In the genomic region with DNA sequence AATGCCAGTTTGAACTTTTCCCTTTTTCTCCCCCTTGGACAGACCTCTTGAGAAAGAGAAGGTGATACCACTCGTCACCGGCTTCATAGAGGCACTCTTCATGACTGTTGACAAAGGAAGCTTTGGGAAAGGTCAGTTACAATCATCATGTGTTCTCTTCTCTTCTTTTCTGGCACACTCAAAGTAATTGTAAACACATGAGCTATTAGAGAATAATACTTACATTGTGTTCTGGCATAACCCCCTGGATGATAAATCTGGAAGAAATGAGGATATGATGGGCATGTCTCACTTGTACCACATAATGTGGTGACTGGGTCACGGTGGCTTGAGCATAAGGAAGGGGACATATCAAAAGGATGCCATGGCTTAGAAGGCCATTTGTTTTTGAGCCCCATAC, we compare ENCODE assay signal across 27 cellular contexts. TPM values are rescaled to one million over a fixed set of nuclear protein-coding genes. Genes with fewer than 3 reads are reported as not detected.
DNase-seq lines count a peak whose midpoint lies in the region; ATAC-seq, FAIRE-seq and TF ChIP-seq lines count a peak whose summit lies in the region.
"Had no signal": no experiment of that assay in that cellular context is flagged by ENCODE, and none has a peak within 500 bp of the region (broad histone marks: within the 10 kb centered on the region; RNA-seq: fewer than 3 reads in every experiment).

No MANE protein-coding gene starts in this region.

- no peaks in the 10 kb centered on the region for H3K79me2 ChIP-seq in HepG2 (ENCODE audit: insufficient read depth, low read length)
- H3K79me2 ChIP-seq: parathyroid adenoma had no signal

- H3K27me3 ChIP-seq in HepG2 (ENCODE audit: control insufficient read depth in 1 of 2, insufficient read depth in 2 of 2, low read length in 2 of 2) (no peaks in the 10 kb centered on the region), right lobe of liver (no peaks in the 10 kb centered on the region), brain microvascular endothelial cell (replicated peaks) (no peaks in the 10 kb centered on the region)
- H3K27me3 ChIP-seq: BLaER1, Peyer's patch, SJSA1, thyroid gland had no signal

- POLR2A ChIA-PET in HepG2 (lab: Yijun Ruan, JAX) = no interaction called here

- no peak for TF ChIP-seq CTCF in HepG2 (CRISPR knock-in tag; IDR thresholded peaks at IDR 0.05)
- no peak for TF ChIP-seq CTCF in right lobe of liver (IDR thresholded peaks at IDR 0.05)
- TF ChIP-seq CTCF in brain microvascular endothelial cell (IDR thresholded peaks at IDR 0.05; ENCODE audit: low read depth, low read length, missing control alignments) = no peak

- no peak overlapping the region for H2AFZ ChIP-seq in HepG2 (ENCODE audit: low read length)
- H2AFZ ChIP-seq: parathyroid adenoma had no signal

- CTCF ChIA-PET in HepG2 (lab: Yijun Ruan, JAX; ENCODE audit: low intra/inter-chr PET ratio, low total read pairs) = no interaction called here

- ATAC-seq in HepG2 (no peak), right lobe of liver (no peak), HG02973 (IDR thresholded peaks at IDR 0.05; ENCODE audit: unreplicated experiment) (no peak)
- ATAC-seq: activated T-cell treated with anti-CD3 and anti-CD28 coated beads, Interleukin-2, amount 50 U/mL, for 4 hours; left ventricle myocardium superior; sciatic nerve had no signal

- H3K9me3 ChIP-seq in HepG2 (ENCODE audit: low read length) (no peaks in the 10 kb centered on the region), right lobe of liver (no peaks in the 10 kb centered on the region)
- H3K9me3 ChIP-seq: BLaER1, Peyer's patch, SJSA1, thyroid gland had no signal

- peak; percentile 7 for DNase-seq in HepG2 (ENCODE audit: low spot score)
- DNase-seq in right lobe of liver = no peak
- DNase-seq in brain microvascular endothelial cell = no peak
- peak; percentile 14 to 21 for DNase-seq in frontal cortex (ENCODE audit: low spot score in 2 of 2)
- no peak for DNase-seq in activated effector memory CD4-positive, alpha-beta T cell treated with Interleukin-2 at 50 U/mL for 16 hours
- DNase-seq in mesenteric fat pad (ENCODE audit: low spot score) = no peak
- DNase-seq: activated CD4-positive, alpha-beta T cell treated with anti-CD3 and anti-CD28 coated beads for 4 hours; activated naive CD4-positive, alpha-beta T cell treated with anti-CD3 and anti-CD28 coated beads for 36 hours; activated T-cell treated with anti-CD3 and anti-CD28 coated beads, Interleukin-2, amount 50 U/mL, for 4 hours; COR-L47; DND-41; left ventricle myocardium superior; NCI-H1092 treated with DMSO at 0.1 percent for 48 hours; NCI-H1930; NCI-H446 treated with DMSO at 0.1 percent for 48 hours; nephron progenitor cell; Peyer's patch; stimulated activated CD4-positive, alpha-beta T cell treated with anti-CD3 and anti-CD28 coated beads, Interleukin-4, amount 100 ng/mL, for 4 hours; stimulated activated naive CD4-positive, alpha-beta T cell; thyroid gland had no signal

- in situ Hi-C loops in HepG2 (cut with HindIII; ENCODE audit: extremely low pct_ligation_motif_present, low pct_unique_long_range_greater_than_20kb) = no loop called here
- in situ Hi-C loops in brain microvascular endothelial cell (cut with HindIII; ENCODE audit: low pct_ligation_motif_present, low sequenced_read_pairs) = no loop called here

- TF ChIP-seq EP300 in HepG2 (IDR thresholded peaks at IDR 0.05; ENCODE audit: low read depth in 2 of 2, low read length in 2 of 2) (no peak), HepG2 (CRISPR knock-in tag; IDR thresholded peaks at IDR 0.05; ENCODE audit: borderline replicate concordance) (no peak)

- 95% methylated on average over 3 of the region's 3 CpGs for WGBS in HepG2 (ENCODE audit: low lambda C conversion rate)
- WGBS in right lobe of liver (ENCODE audit: insufficient coverage, low coverage, low lambda C conversion rate, missing lambda C conversion rate) = 89% methylated on average over 2 of the region's 3 CpGs

- FAIRE-seq in HepG2 (lab: Jason Lieb, UNC) (no peak), frontal cortex (lab: Jason Lieb, UNC) (peak; percentile 62)
- FAIRE-seq: H54 had no signal

- TF ChIP-seq POLR2A in HepG2 (IDR thresholded peaks at IDR 0.05; ENCODE audit: insufficient read depth in 1 of 2, low read depth in 2 of 2, low read length in 2 of 2) (no peak), right lobe of liver (IDR thresholded peaks at IDR 0.05) (no peak)

- no peak overlapping the region for H3K4me2 ChIP-seq in HepG2 (ENCODE audit: low read depth, low read length)
- H3K4me2 ChIP-seq: BLaER1 had no signal

- H3K4me3 ChIP-seq in HepG2 (replicated peaks in 1 of 3; ENCODE audit: insufficient read depth in 1 of 3, low read depth in 2 of 3, low read length in 3 of 3) (no peak overlapping the region), right lobe of liver (no peak overlapping the region), brain microvascular endothelial cell (ENCODE audit: low read depth, low read length) (no peak overlapping the region)
- H3K4me3 ChIP-seq: BLaER1, Peyer's patch, SJSA1, thyroid gland had no signal

- intact Hi-C loops in HepG2 (cut with micrococcal nuclease; ENCODE audit: unreplicated experiment) (no loop called here), right lobe of liver (cut with DNase I) (no loop called here)

- H3K4me1 ChIP-seq in HepG2 (ENCODE audit: insufficient read depth, low read length) = no peaks in the 10 kb centered on the region
- H3K4me1 ChIP-seq in right lobe of liver = no peaks in the 10 kb centered on the region
- H3K4me1 ChIP-seq: BLaER1, parathyroid adenoma, Peyer's patch, SJSA1, thyroid gland had no signal

- H3K36me3 ChIP-seq in HepG2 (replicated peaks in 1 of 2; ENCODE audit: control insufficient read depth in 1 of 2, insufficient read depth in 2 of 2, low read length in 2 of 2) = peaks cover 9 to 67% of the 10 kb centered on the region in 2 experiments; a peak in 4 of 5 replicates
- H3K36me3 ChIP-seq in right lobe of liver = peaks cover 0 to 63% (median 14%) of the 10 kb centered on the region in 4 donors
- peaks cover 16% of the 10 kb centered on the region for H3K36me3 ChIP-seq in brain microvascular endothelial cell (replicated peaks)

- BruUV-seq in HepG2 (replicated peaks; lab: Mats Ljungman, UMichigan) = no TSS peak

- H4K20me1 ChIP-seq in HepG2 (ENCODE audit: insufficient read depth, low read length) = no peaks in the 10 kb centered on the region
- H4K20me1 ChIP-seq: BLaER1 had no signal

- H3K27ac ChIP-seq in HepG2 (ENCODE audit: extremely low read length, insufficient read depth, low read length) (no peak overlapping the region), right lobe of liver (no peak overlapping the region), brain microvascular endothelial cell (peak overlapping the region; percentile 91), temporal lobe (ENCODE audit: low read depth, low read length) (peak overlapping the region; percentile 70)
- H3K27ac ChIP-seq: BLaER1, parathyroid adenoma, Peyer's patch, SJSA1, thyroid gland had no signal

- TF ChIP-seq RAD21 in HepG2 (CRISPR knock-in tag; IDR thresholded peaks at IDR 0.05) = no peak

- H3K9ac ChIP-seq in HepG2 (ENCODE audit: insufficient read depth, low read depth, low read length) = no peak overlapping the region
- H3K9ac ChIP-seq: BLaER1, parathyroid adenoma had no signal

TF ChIP-seq in HepG2, 621 proteins besides CTCF, POLR2A, EP300 and RAD21 (continues in another document):
- no peak for TF ChIP-seq ZNF782 (CRISPR knock-in tag; IDR thresholded peaks at IDR 0.05; ENCODE audit: borderline replicate concordance)
- TF ChIP-seq, protein P1, sequence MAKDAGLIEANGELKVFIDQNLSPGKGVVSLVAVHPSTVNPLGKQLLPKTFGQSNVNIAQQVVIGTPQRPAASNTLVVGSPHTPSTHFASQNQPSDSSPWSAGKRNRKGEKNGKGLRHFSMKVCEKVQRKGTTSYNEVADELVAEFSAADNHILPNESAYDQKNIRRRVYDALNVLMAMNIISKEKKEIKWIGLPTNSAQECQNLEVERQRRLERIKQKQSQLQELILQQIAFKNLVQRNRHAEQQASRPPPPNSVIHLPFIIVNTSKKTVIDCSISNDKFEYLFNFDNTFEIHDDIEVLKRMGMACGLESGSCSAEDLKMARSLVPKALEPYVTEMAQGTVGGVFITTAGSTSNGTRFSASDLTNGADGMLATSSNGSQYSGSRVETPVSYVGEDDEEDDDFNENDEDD (CRISPR knock-in tag; IDR thresholded peaks at IDR 0.05; ENCODE audit: borderline replicate concordance) = no peak
- TF ChIP-seq, protein P2, sequence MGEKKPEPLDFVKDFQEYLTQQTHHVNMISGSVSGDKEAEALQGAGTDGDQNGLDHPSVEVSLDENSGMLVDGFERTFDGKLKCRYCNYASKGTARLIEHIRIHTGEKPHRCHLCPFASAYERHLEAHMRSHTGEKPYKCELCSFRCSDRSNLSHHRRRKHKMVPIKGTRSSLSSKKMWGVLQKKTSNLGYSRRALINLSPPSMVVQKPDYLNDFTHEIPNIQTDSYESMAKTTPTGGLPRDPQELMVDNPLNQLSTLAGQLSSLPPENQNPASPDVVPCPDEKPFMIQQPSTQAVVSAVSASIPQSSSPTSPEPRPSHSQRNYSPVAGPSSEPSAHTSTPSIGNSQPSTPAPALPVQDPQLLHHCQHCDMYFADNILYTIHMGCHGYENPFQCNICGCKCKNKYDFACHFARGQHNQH (CRISPR knock-in tag; IDR thresholded peaks at IDR 0.05) = no peak

RNA-seq across cellular contexts. Expression of a gene that starts 20.0 kb away (rescaled TPM):
- total RNA-seq in HepG2 (2016; rRNA removed; fragmentation: Illumina TruSeq; extraction: Trizol) (38.5 and 60.0 TPM in 2 replicates), right lobe of liver (1 to 10 TPM; 4.6 to 8.5 (median 6.5) TPM), frontal cortex (16.3 TPM), temporal lobe (16.0 TPM), mesenteric fat pad (18.3 TPM)
- 4.5 and 4.8 TPM in 2 replicates for total RNA-seq in HepG2 (2016; cell fraction: cytosol; rRNA removed; fragmentation: Illumina TruSeq; extraction: Trizol; ENCODE audit: low read depth)
- total RNA-seq in HepG2 (2016; cell fraction: insoluble cytoplasmic fraction; rRNA removed; fragmentation: Illumina TruSeq; extraction: Trizol) = 37.3 and 57.0 TPM in 2 replicates
- 8.9 and 9.2 TPM in 2 replicates for total RNA-seq in HepG2 (2016; cell fraction: membrane; rRNA removed; fragmentation: Illumina TruSeq; extraction: Trizol)
- total RNA-seq in HepG2 (2016; cell fraction: nucleus; rRNA removed; fragmentation: Illumina TruSeq; extraction: Trizol) = 39.7 and 43.6 TPM in 2 replicates
- polyA plus RNA-seq in HepG2 (2011; rRNA removed) = 7.2 and 9.0 TPM in 2 replicates
- 3.8 and 5.4 TPM in 2 replicates for polyA plus RNA-seq in HepG2 (2011; cell fraction: cytosol; rRNA removed)
- polyA plus RNA-seq in HepG2 (2011; cell fraction: nucleus; rRNA removed) = 4.5 and 5.9 TPM in 2 replicates
- 7.2 and 7.9 TPM in 2 replicates for polyA plus RNA-seq in HepG2 (2012)
- polyA plus RNA-seq in HepG2 (2016; cell fraction: cytosol; fragmentation: Illumina TruSeq; extraction: Trizol; ENCODE audit: low read depth) = 0.40 TPM in 2 replicates
- polyA plus RNA-seq in HepG2 (2016; cell fraction: insoluble cytoplasmic fraction; fragmentation: Illumina TruSeq; extraction: Trizol; ENCODE audit: low read depth) = 17.1 and 17.7 TPM in 2 replicates
- 0.76 and 1.1 TPM in 2 replicates for polyA plus RNA-seq in HepG2 (2016; cell fraction: membrane; fragmentation: Illumina TruSeq; extraction: Trizol; ENCODE audit: low read depth)
- 18.5 and 20.8 TPM in 2 replicates for polyA plus RNA-seq in HepG2 (2016; cell fraction: nucleus; fragmentation: Illumina TruSeq; extraction: Trizol; ENCODE audit: insufficient read depth, low read depth)
- polyA minus RNA-seq in HepG2 (2011; rRNA and poly(A)+ RNA removed; ENCODE audit: low replicate concordance) = 20.4 and 30.4 TPM in 2 replicates
- polyA minus RNA-seq in HepG2 (2011; cell fraction: cytosol; rRNA and poly(A)+ RNA removed) = 15.2 and 16.1 TPM in 2 replicates
- polyA minus RNA-seq in HepG2 (2011; cell fraction: nucleus; rRNA and poly(A)+ RNA removed) = 33.6 and 39.7 TPM in 2 replicates

Comparison
In these comparisons a context has a peak if more than half of its experiments do, and no peak if none do; other contexts are left out.
1. DNase-seq: peak in HepG2 (single experiment) and frontal cortex (2 of 2); none in right lobe of liver (0 of 3), brain microvascular endothelial cell (single experiment), activated effector memory CD4-positive, alpha-beta T cell treated with Interleukin-2 at 50 U/mL for 16 hours (single experiment) and mesenteric fat pad (single experiment).
2. H3K27ac ChIP-seq: peak in brain microvascular endothelial cell (single experiment) and temporal lobe (single experiment); none in HepG2 (single experiment) and right lobe of liver (0 of 3).